Comparison of ENCODE assay signal across 13 cellular contexts in genomic region chr3:41683666-41684350, GRCh38.
A peak's percentile ranks its signal among the peaks of the same experiment; 100 is the strongest.
DNase-seq lines count a peak whose midpoint lies in the region; ATAC-seq, FAIRE-seq and TF ChIP-seq lines count a peak whose summit lies in the region.
"Had no signal": no experiment of that assay in that cellular context is flagged by ENCODE, and none has a peak within 500 bp of the region (broad histone marks: within the 10 kb centered on the region; RNA-seq: fewer than 3 reads in every experiment).

No MANE protein-coding gene starts in this region.

- H3K27me3 ChIP-seq in bronchial epithelial cell (ENCODE audit: control insufficient read depth, insufficient read depth, low read length), result no peaks in the 10 kb centered on the region
- H3K27me3 ChIP-seq: heart right ventricle had no signal

- no peaks in the 10 kb centered on the region for H3K36me3 Mint-ChIP-seq in HFFc6 (ENCODE audit: low read depth)

- H3K27ac Mint-ChIP-seq in HFFc6, result peak overlapping the region; percentile 96
- H3K27ac Mint-ChIP-seq: activated B cell treated with CpG ODN at 0.5 μM for 24 hours had no signal

- TF ChIP-seq CTCF in HFFc6 (IDR thresholded peaks at IDR 0.05), result no peak
- no peak for TF ChIP-seq CTCF in bronchial epithelial cell (IDR thresholded peaks at IDR 0.05; ENCODE audit: insufficient read depth, low read length, severe bottlenecking)

- ATAC-seq in left lobe of liver, result peak; percentile 63
- no peak for ATAC-seq in HG02840 (IDR thresholded peaks at IDR 0.05; ENCODE audit: low FRiP score, unreplicated experiment)
- ATAC-seq: heart right ventricle had no signal

- H3K36me3 ChIP-seq in bronchial epithelial cell (ENCODE audit: control insufficient read depth, insufficient read depth, low read length), result no peaks in the 10 kb centered on the region
- H3K36me3 ChIP-seq: heart right ventricle had no signal

- H3K27me3 Mint-ChIP-seq in HFFc6 (ENCODE audit: insufficient read depth), result no peaks in the 10 kb centered on the region
- H3K27me3 Mint-ChIP-seq: activated B cell treated with CpG ODN at 0.5 μM for 24 hours had no signal

- no peak overlapping the region for H3K4me3 ChIP-seq in bronchial epithelial cell (ENCODE audit: low read depth, low read length)
- H3K4me3 ChIP-seq: heart right ventricle had no signal

- no peaks in the 10 kb centered on the region for H3K9me3 Mint-ChIP-seq in HFFc6
- H3K9me3 Mint-ChIP-seq: activated B cell treated with CpG ODN at 0.5 μM for 24 hours had no signal

- H3K4me3 Mint-ChIP-seq in HFFc6, result peak overlapping the region; percentile 78
- H3K4me3 Mint-ChIP-seq: activated B cell treated with CpG ODN at 0.5 μM for 24 hours had no signal

- peaks cover 68% of the 10 kb centered on the region for H3K4me1 Mint-ChIP-seq in HFFc6 (ENCODE audit: low read depth)
- H3K4me1 Mint-ChIP-seq: activated B cell treated with CpG ODN at 0.5 μM for 24 hours had no signal

- DNase-seq in HFFc6, result peak; percentile 63
- peak; percentile 60 for DNase-seq in bronchial epithelial cell (ENCODE audit: low read depth)
- peak; percentile 68 for DNase-seq in left lobe of liver (ENCODE audit: low spot score)
- DNase-seq in superior temporal gyrus (ENCODE audit: extremely low spot score), result peak; percentile 17
- DNase-seq in DMS 273 (lab: John Stamatoyannopoulos, UW; ENCODE audit: unreplicated experiment), result no peak
- no peak for DNase-seq in anterior cingulate cortex (lab: John Stamatoyannopoulos, UW)
- DNase-seq in GDM1 (lab: John Stamatoyannopoulos, UW), result no peak
- DNase-seq: activated B cell treated with CpG ODN at 0.5 μM for 24 hours; activated T-cell treated with anti-CD3 and anti-CD28 coated beads for 4 hours; heart right ventricle; NCI-H2107; NK-92 treated with Interleukin-12 subunit alpha and Interleukin-12 subunit beta, amount 100 ng/mL, for 24 hours had no signal

- FAIRE-seq in bronchial epithelial cell (lab: Jason Lieb, UNC), result no peak

Comparison
In these comparisons a context has a peak if more than half of its experiments do, and no peak if none do; other contexts are left out.
1. DNase-seq: peak in HFFc6 (single experiment), bronchial epithelial cell (single experiment), left lobe of liver (single experiment) and superior temporal gyrus (single experiment); none in DMS 273 (single experiment), anterior cingulate cortex (0 of 58) and GDM1 (single experiment).